Comparison of ENCODE assay signal across 10 cellular contexts in the genomic region with DNA sequence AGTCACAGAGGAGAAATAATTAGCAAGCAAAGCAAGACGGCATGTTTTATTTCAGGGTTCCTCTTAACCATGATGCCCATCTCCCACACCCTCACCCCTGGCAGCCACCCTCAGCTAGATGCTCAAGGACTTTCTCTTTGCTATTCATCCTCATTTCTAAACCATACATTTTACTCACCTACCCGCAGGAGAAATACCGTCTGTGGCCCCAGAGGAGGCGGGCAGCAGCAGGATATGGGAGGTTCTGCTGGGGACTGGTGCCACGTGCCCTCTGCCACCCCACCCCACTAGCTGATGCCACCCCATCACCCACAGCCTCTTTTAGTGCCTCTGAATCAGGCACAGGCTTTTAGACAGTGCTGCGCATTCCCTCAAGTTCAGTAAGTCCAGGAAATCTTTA.
DNase-seq lines count a peak whose midpoint lies in the region; FAIRE-seq and TF ChIP-seq lines count a peak whose summit lies in the region.
"Had no signal": no experiment of that assay in that cellular context is flagged by ENCODE, and none has a peak within 500 bp of the region (broad histone marks: within the 10 kb centered on the region; RNA-seq: fewer than 3 reads in every experiment).

No MANE protein-coding gene starts in this region.

- peak overlapping the region; percentile 14 for H2AFZ ChIP-seq in keratinocyte (ENCODE audit: control insufficient read depth, low read length)

- peak; percentile 46 for DNase-seq in activated naive CD4-positive, alpha-beta T cell treated with anti-CD3 and anti-CD28 coated beads for 36 hours
- DNase-seq in activated naive CD4-positive, alpha-beta T cell treated with anti-CD3 and anti-CD28 coated beads, Interleukin-2, amount 50 U/mL, for 16 hours, result no peak
- DNase-seq in activated CD4-positive, alpha-beta memory T cell treated with anti-CD3 and anti-CD28 coated beads, Interleukin-2, amount 10 ng/mL, durations not matched to agents 7 days and 5 days, result peak; percentile 54
- DNase-seq in keratinocyte (ENCODE audit: low read depth, low spot score) (no peak), suprapubic skin (ENCODE audit: low spot score in 2 of 2) (no peak), NOMO-1 treated with dmso at 0.1 percent for 144 hours (lab: John Stamatoyannopoulos, UW; ENCODE audit: unreplicated experiment) (no peak), 8988T (no peak), posterior vena cava (ENCODE audit: low spot score) (no peak)
- DNase-seq: T1000 had no signal

- H3K4me3 Mint-ChIP-seq in activated naive CD4-positive, alpha-beta T cell treated with anti-CD3 and anti-CD28 coated beads for 36 hours, result no peak overlapping the region
- no peak overlapping the region for H3K4me3 Mint-ChIP-seq in activated CD4-positive, alpha-beta memory T cell treated with anti-CD3 and anti-CD28 coated beads, Interleukin-2, amount 10 ng/mL, durations not matched to agents 7 days and 5 days

- peaks cover 58% of the 10 kb centered on the region for H3K4me1 Mint-ChIP-seq in activated naive CD4-positive, alpha-beta T cell treated with anti-CD3 and anti-CD28 coated beads for 36 hours (ENCODE audit: low read depth)
- H3K4me1 Mint-ChIP-seq in activated CD4-positive, alpha-beta memory T cell treated with anti-CD3 and anti-CD28 coated beads, Interleukin-2, amount 10 ng/mL, durations not matched to agents 7 days and 5 days, result peaks cover 84% of the 10 kb centered on the region

- 73% methylated on average over 6 of the region's 6 CpGs for WGBS in suprapubic skin

- POLR2A ChIA-PET in activated CD4-positive, alpha-beta memory T cell treated with anti-CD3 and anti-CD28 coated beads, Interleukin-2, amount 10 ng/mL, durations not matched to agents 7 days and 5 days (lab: Charles Lee), result interaction anchor here (0.9 to 18.0 kb wide), 14 partner anchors 6 to 748 kb away, joined by 3 to 408 read pairs (median 6); no protein-coding TSS in a partner anchor

- peak; percentile 41 for FAIRE-seq in keratinocyte (lab: Jason Lieb, UNC)

- H3K4me3 ChIP-seq in keratinocyte (ENCODE audit: control insufficient read depth in 2 of 3, extremely low read depth in 1 of 3, insufficient read depth in 2 of 3, low read depth in 1 of 3, low read length in 3 of 3), result peak overlapping the region in 1 of 3 experiments; percentile 9
- no peak overlapping the region for H3K4me3 ChIP-seq in suprapubic skin
- H3K4me3 ChIP-seq: thoracic aorta had no signal

- H3K27ac ChIP-seq in keratinocyte (ENCODE audit: control insufficient read depth, insufficient read depth, low read length) (peak overlapping the region; percentile 61), suprapubic skin (peak overlapping the region; percentile 19)

- H3K9me3 Mint-ChIP-seq in activated naive CD4-positive, alpha-beta T cell treated with anti-CD3 and anti-CD28 coated beads for 36 hours, result no peaks in the 10 kb centered on the region
- peaks cover 5% of the 10 kb centered on the region for H3K9me3 Mint-ChIP-seq in activated CD4-positive, alpha-beta memory T cell treated with anti-CD3 and anti-CD28 coated beads, Interleukin-2, amount 10 ng/mL, durations not matched to agents 7 days and 5 days

- H3K9me3 ChIP-seq in keratinocyte (ENCODE audit: control insufficient read depth, low read depth, low read length), result no peaks in the 10 kb centered on the region
- no peaks in the 10 kb centered on the region for H3K9me3 ChIP-seq in suprapubic skin
- H3K9me3 ChIP-seq: thoracic aorta had no signal

- no peak for TF ChIP-seq EP300 in suprapubic skin (IDR thresholded peaks at IDR 0.05)

- TF ChIP-seq CTCF in keratinocyte (optimal IDR thresholded peaks at IDR 0.05 in 1 of 3, IDR thresholded peaks at IDR 0.05 in 1 of 3, conservative IDR thresholded peaks at IDR 0.05 in 1 of 3; ENCODE audit: extremely low read depth in 1 of 3, insufficient read depth in 2 of 3, low read length in 3 of 3) (no peak), suprapubic skin (IDR thresholded peaks at IDR 0.05) (no peak)

- H3K27me3 Mint-ChIP-seq in activated naive CD4-positive, alpha-beta T cell treated with anti-CD3 and anti-CD28 coated beads for 36 hours (ENCODE audit: low read depth), result peaks cover 6% of the 10 kb centered on the region
- H3K27me3 Mint-ChIP-seq in activated CD4-positive, alpha-beta memory T cell treated with anti-CD3 and anti-CD28 coated beads, Interleukin-2, amount 10 ng/mL, durations not matched to agents 7 days and 5 days, result no peaks in the 10 kb centered on the region

- H3K4me1 ChIP-seq in keratinocyte (ENCODE audit: control insufficient read depth, extremely low read depth, insufficient read depth, low read length), result peaks cover 45% of the 10 kb centered on the region
- peaks cover 34% of the 10 kb centered on the region for H3K4me1 ChIP-seq in suprapubic skin

- intact Hi-C loops in activated naive CD4-positive, alpha-beta T cell treated with anti-CD3 and anti-CD28 coated beads for 36 hours (cut with micrococcal nuclease), result loop anchor here (1.0 kb wide), 1 partner anchor 8 kb away; no protein-coding TSS in a partner anchor
- intact Hi-C loops in posterior vena cava (cut with DNase I), result no loop called here

- H3K36me3 ChIP-seq in keratinocyte (ENCODE audit: control insufficient read depth in 2 of 2, extremely low read depth in 1 of 2, insufficient read depth in 2 of 2, low read length in 2 of 2), result no peaks in the 10 kb centered on the region
- no peaks in the 10 kb centered on the region for H3K36me3 ChIP-seq in suprapubic skin
- H3K36me3 ChIP-seq: thoracic aorta had no signal

- peak overlapping the region; percentile 47 for H3K4me2 ChIP-seq in keratinocyte (ENCODE audit: control insufficient read depth, extremely low read depth, insufficient read depth, low read depth, low read length)

- H4K20me1 ChIP-seq in keratinocyte (ENCODE audit: control insufficient read depth, extremely low read depth, insufficient read depth, low read length), result no peaks in the 10 kb centered on the region

- dilution Hi-C loops in keratinocyte (cut with MboI; ENCODE audit: extremely low pct_ligation_motif_present, low sequenced_read_pairs), result no loop called here

- H3K27me3 ChIP-seq in keratinocyte (ENCODE audit: control insufficient read depth, extremely low read depth, insufficient read depth, low read length) (no peaks in the 10 kb centered on the region), suprapubic skin (no peaks in the 10 kb centered on the region)

- peak overlapping the region; percentile 64 for H3K27ac Mint-ChIP-seq in activated naive CD4-positive, alpha-beta T cell treated with anti-CD3 and anti-CD28 coated beads for 36 hours
- H3K27ac Mint-ChIP-seq in activated CD4-positive, alpha-beta memory T cell treated with anti-CD3 and anti-CD28 coated beads, Interleukin-2, amount 10 ng/mL, durations not matched to agents 7 days and 5 days, result peak overlapping the region; percentile 94

- no peaks in the 10 kb centered on the region for H3K36me3 Mint-ChIP-seq in activated naive CD4-positive, alpha-beta T cell treated with anti-CD3 and anti-CD28 coated beads for 36 hours (ENCODE audit: low read depth)
- H3K36me3 Mint-ChIP-seq in activated CD4-positive, alpha-beta memory T cell treated with anti-CD3 and anti-CD28 coated beads, Interleukin-2, amount 10 ng/mL, durations not matched to agents 7 days and 5 days (ENCODE audit: low read depth), result peaks cover 40% of the 10 kb centered on the region

- H3K9me1 ChIP-seq in keratinocyte (ENCODE audit: control insufficient read depth, extremely low read depth, insufficient read depth, low read length), result no peaks in the 10 kb centered on the region

- no peak for TF ChIP-seq POLR2A in suprapubic skin (IDR thresholded peaks at IDR 0.05)

- CTCF ChIA-PET in activated naive CD4-positive, alpha-beta T cell treated with anti-CD3 and anti-CD28 coated beads for 36 hours (lab: Charles Lee), result interaction anchor here (0.6 to 1.5 kb wide), 7 partner anchors 10 to 34 kb away, joined by 3 to 6 read pairs (median 4); no protein-coding TSS in a partner anchor
- CTCF ChIA-PET in activated CD4-positive, alpha-beta memory T cell treated with anti-CD3 and anti-CD28 coated beads, Interleukin-2, amount 10 ng/mL, durations not matched to agents 7 days and 5 days (lab: Charles Lee), result interaction anchor here (1.0 to 2.3 kb wide), 5 partner anchors 9 to 117 kb away, joined by 3 to 35 read pairs (median 5); no protein-coding TSS in a partner anchor

- H3K79me2 ChIP-seq in keratinocyte (ENCODE audit: control insufficient read depth, insufficient read depth, low read length), result no peaks in the 10 kb centered on the region

- H3K9ac ChIP-seq in keratinocyte (ENCODE audit: control insufficient read depth, extremely low read depth, insufficient read depth, low read length), result peak overlapping the region; percentile 34

Comparison
In these comparisons a context has a peak if more than half of its experiments do, and no peak if none do; other contexts are left out.
1. DNase-seq: peak in activated naive CD4-positive, alpha-beta T cell treated with anti-CD3 and anti-CD28 coated beads for 36 hours (single experiment) and activated CD4-positive, alpha-beta memory T cell treated with anti-CD3 and anti-CD28 coated beads, Interleukin-2, amount 10 ng/mL, durations not matched to agents 7 days and 5 days (single experiment); none in activated naive CD4-positive, alpha-beta T cell treated with anti-CD3 and anti-CD28 coated beads, Interleukin-2, amount 50 U/mL, for 16 hours (single experiment), keratinocyte (single experiment), suprapubic skin (0 of 2), NOMO-1 treated with dmso at 0.1 percent for 144 hours (single experiment), 8988T (single experiment) and posterior vena cava (single experiment).